8 cellular contexts compared by ENCODE assay signal in the genomic region with DNA sequence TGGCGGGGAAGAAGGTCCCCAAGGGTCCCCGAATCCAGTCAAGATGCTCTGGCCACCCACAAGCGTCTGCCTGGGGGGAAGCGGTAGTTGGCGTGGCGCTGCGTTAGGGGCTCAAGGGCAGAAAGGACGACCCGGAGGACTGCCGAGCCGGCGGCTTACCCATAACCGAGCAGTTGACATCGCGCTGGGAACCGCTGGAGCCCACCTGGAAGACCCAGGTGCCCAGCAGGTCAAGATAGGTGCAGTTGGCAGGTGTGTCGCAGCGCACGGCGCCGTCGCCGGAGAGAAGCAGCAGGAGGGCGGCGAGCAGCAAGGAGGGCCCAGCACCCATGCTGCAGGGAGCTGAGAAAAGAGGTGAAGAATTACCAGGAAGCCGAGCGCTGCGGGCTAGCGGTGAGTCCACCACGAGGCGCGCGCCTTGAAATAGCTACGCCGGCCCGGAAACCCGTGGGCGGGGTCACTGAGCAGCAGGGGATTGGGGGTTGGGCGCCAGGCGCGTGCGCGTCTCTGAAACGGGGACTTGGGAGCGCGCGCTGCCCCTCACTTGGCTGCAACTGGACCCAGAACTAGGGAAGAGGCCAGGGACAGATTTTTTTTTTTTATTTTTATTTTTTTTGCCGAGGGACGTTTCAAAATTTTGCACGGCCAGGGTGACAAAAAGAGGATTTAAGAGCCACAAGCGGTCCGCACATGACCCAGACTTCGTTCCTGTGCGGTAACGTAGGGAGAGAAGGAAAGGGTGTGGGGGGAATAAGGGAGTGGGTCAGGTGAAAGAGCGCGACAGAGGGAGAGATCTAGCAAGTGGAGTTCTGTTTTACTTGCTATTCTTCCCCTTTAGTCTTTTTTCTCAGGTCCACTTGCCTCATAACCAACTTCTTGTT. TPM values are rescaled to one million over a fixed set of nuclear protein-coding genes. Genes with fewer than 3 reads are reported as not detected.
DNase-seq lines count a peak whose midpoint lies in the region; TF ChIP-seq lines count a peak whose summit lies in the region.

A gene (minus strand): TSS at position 395 of the 881 bp plus-strand sequence. CDS start 64 bp downstream, at position 331.

- DNase-seq in H4 (ENCODE audit: low spot score) (peak; percentile 87), LNCaP clone FGC (ENCODE audit: low read depth) (peak; percentile 10), SIG-M5 (lab: John Stamatoyannopoulos, UW) (peak; percentile 71), activated gamma-delta T cell (lab: John Stamatoyannopoulos, UW) (peak; percentile 86), foreskin melanocyte (peak; percentile 64), substantia nigra (lab: John Stamatoyannopoulos, UW) (peak in 46 of 49 donors; percentile 9 to 81 (median 56))

- TF ChIP-seq CTCF in LNCaP clone FGC (IDR thresholded peaks at IDR 0.05; ENCODE audit: control insufficient read depth, extremely low read depth, insufficient read depth) (no peak), neutrophil (IDR thresholded peaks at IDR 0.05) (peak; percentile 33)

- peak within 1 kb of the TSS; percentile 93 for H3K27ac ChIP-seq in neutrophil
- peak within 1 kb of the TSS; percentile 66 for H3K27ac ChIP-seq in substantia nigra (ENCODE audit: low read depth, low read length, poor library complexity, severe bottlenecking)

- H3K9me3 ChIP-seq in ES-I3 (ENCODE audit: control insufficient read depth, insufficient read depth, low read length) (no peaks in the 10 kb centered on the region), neutrophil (no peaks in the 10 kb centered on the region)

- H3K4me1 ChIP-seq in ES-I3 (ENCODE audit: insufficient read depth, low read length) (peaks cover 15% of the 10 kb centered on the region), neutrophil (ENCODE audit: control insufficient read depth in 1 of 2, insufficient read depth in 1 of 2, low read depth in 1 of 2, low read length in 1 of 2) (peaks cover 44 to 50% of the 10 kb centered on the region in 2 experiments)

- H3K4me3 ChIP-seq in LNCaP clone FGC (ENCODE audit: low read depth, low read length) = peak within 1 kb of the TSS; percentile 54
- H3K4me3 ChIP-seq in neutrophil (ENCODE audit: low read depth in 1 of 2, low read length in 1 of 2) = peak within 1 kb of the TSS; percentile 83 to 85

- H3K9ac ChIP-seq in ES-I3 (ENCODE audit: low read depth, low read length) = peak within 1 kb of the TSS; percentile 99

- H3K36me3 ChIP-seq in ES-I3 (ENCODE audit: insufficient read depth, low read length) (peaks cover 23% of the 10 kb centered on the region), neutrophil (peaks cover 14% of the 10 kb centered on the region)

- H3K27me3 ChIP-seq in neutrophil = no peaks in the 10 kb centered on the region

RNA-seq across cellular contexts. Expression of the gene that starts here (rescaled TPM):
- 348 and 424 TPM in 2 replicates for total RNA-seq in H4 (2014; rRNA removed; shearing (Covaris generic))

Comparison
In these comparisons a context has a peak if more than half of its experiments do, and no peak if none do; other contexts are left out.
1. Peak in every context shown above with its lines: DNase-seq, H3K4me3 ChIP-seq and H3K27ac ChIP-seq.
2. DNase-seq: peak in every context shown above with its lines; median percentile 87 in H4; 86 in activated gamma-delta T cell; 71 in SIG-M5; 64 in foreskin melanocyte; 56 in substantia nigra; 10 in LNCaP clone FGC.